Comparison of ENCODE assay signal across 8 cellular contexts in genomic region chr17:60525624-60526514, GRCh38. TPM values are rescaled to one million over a fixed set of nuclear protein-coding genes. Genes with fewer than 3 reads are reported as not detected.
A peak's percentile ranks its signal among the peaks of the same experiment; 100 is the strongest.
DNase-seq lines count a peak whose midpoint lies in the region; ATAC-seq, FAIRE-seq and TF ChIP-seq lines count a peak whose summit lies in the region.

A gene with protein sequence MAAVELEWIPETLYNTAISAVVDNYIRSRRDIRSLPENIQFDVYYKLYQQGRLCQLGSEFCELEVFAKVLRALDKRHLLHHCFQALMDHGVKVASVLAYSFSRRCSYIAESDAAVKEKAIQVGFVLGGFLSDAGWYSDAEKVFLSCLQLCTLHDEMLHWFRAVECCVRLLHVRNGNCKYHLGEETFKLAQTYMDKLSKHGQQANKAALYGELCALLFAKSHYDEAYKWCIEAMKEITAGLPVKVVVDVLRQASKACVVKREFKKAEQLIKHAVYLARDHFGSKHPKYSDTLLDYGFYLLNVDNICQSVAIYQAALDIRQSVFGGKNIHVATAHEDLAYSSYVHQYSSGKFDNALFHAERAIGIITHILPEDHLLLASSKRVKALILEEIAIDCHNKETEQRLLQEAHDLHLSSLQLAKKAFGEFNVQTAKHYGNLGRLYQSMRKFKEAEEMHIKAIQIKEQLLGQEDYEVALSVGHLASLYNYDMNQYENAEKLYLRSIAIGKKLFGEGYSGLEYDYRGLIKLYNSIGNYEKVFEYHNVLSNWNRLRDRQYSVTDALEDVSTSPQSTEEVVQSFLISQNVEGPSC (minus strand): TSS chr17:60526242. CDS start chr17:60525931, 311 bp downstream.

- H3K27ac ChIP-seq in HepG2 (ENCODE audit: extremely low read length, insufficient read depth, low read length), result peak within 1 kb of the TSS; percentile 96

- peak; percentile 90 for DNase-seq in BE2C
- peak; percentile 38 for DNase-seq in GM19240 (ENCODE audit: insufficient read length, low spot score)
- peak; percentile 59 to 94 for DNase-seq in NCI-H526 (lab: John Stamatoyannopoulos, UW)
- DNase-seq in activated CD4-positive, alpha-beta T cell treated with anti-CD3 and anti-CD28 coated beads, Interleukin-2, amount 50 U/mL, for 4 hours, result peak; percentile 60 to 61
- peak; percentile 83 for DNase-seq in HepG2 (ENCODE audit: low spot score)
- DNase-seq in stimulated activated CD4-positive, alpha-beta T cell treated with anti-CD3 and anti-CD28 coated beads, Interleukin-4, amount 100 ng/mL, for 1 hour, result peak; percentile 72

- peaks cover 36% of the 10 kb centered on the region for H4K20me1 ChIP-seq in HepG2 (ENCODE audit: insufficient read depth, low read length)

- in situ Hi-C loops in HepG2 (cut with HindIII; ENCODE audit: extremely low pct_ligation_motif_present, low pct_unique_long_range_greater_than_20kb), result no loop called here

- WGBS in HepG2 (ENCODE audit: low lambda C conversion rate), result under 1% methylated on average over 54 of the region's 72 CpGs

- no peaks in the 10 kb centered on the region for H3K9me3 Mint-ChIP-seq in dendritic cell treated with granulocyte-macrophage colony-stimulating factor and Interleukin-4, amounts not matched to agents 40 ng/mL and 50 ng/mL, for 4 days

- ATAC-seq in HG03457 (IDR thresholded peaks at IDR 0.05; ENCODE audit: unreplicated experiment) (peak; percentile 77), HepG2 (peak; percentile 96)

- H3K4me1 ChIP-seq in BE2C (no peaks in the 10 kb centered on the region), HepG2 (ENCODE audit: insufficient read depth, low read length) (peaks cover 38% of the 10 kb centered on the region)

- H3K27me3 ChIP-seq in BE2C, result no peaks in the 10 kb centered on the region
- H3K27me3 ChIP-seq in HepG2 (ENCODE audit: control insufficient read depth in 1 of 2, insufficient read depth in 2 of 2, low read length in 2 of 2), result peaks cover 0 to 4% of the 10 kb centered on the region in 2 experiments; a peak in 1 of 5 replicates

- TF ChIP-seq RAD21 in HepG2 (CRISPR knock-in tag; IDR thresholded peaks at IDR 0.05), result peak; percentile 51

- peak within 1 kb of the TSS; percentile 99 for H3K4me3 ChIP-seq in BE2C (ENCODE audit: low read depth, low read length)
- H3K4me3 ChIP-seq in HepG2 (replicated peaks in 1 of 3; ENCODE audit: insufficient read depth in 1 of 3, low read depth in 2 of 3, low read length in 3 of 3), result peak within 1 kb of the TSS; percentile 93 to 98 (median 95)

- peak within 1 kb of the TSS; percentile 95 for H3K9ac ChIP-seq in HepG2 (ENCODE audit: insufficient read depth, low read depth, low read length)

- peak within 1 kb of the TSS; percentile 20 for H2AFZ ChIP-seq in HepG2 (ENCODE audit: low read length)

- FAIRE-seq in HepG2 (lab: Jason Lieb, UNC), result peak; percentile 37

- H3K9me3 ChIP-seq in BE2C (no peaks in the 10 kb centered on the region), HepG2 (ENCODE audit: low read length) (no peaks in the 10 kb centered on the region)

- POLR2A ChIA-PET in HepG2 (lab: Yijun Ruan, JAX), result interaction anchor here (0.6 to 2.9 kb wide), 21 partner anchors 10 to 907 kb away, joined by 3 to 38 read pairs (median 4); partner anchors contain the start of genes BCAS3, CLTC, PPM1D and USP32

- CTCF ChIA-PET in HepG2 (lab: Yijun Ruan, JAX; ENCODE audit: low intra/inter-chr PET ratio, low total read pairs), result no interaction called here

- TSS peak; percentile 57 for BruUV-seq in HepG2 (replicated peaks; lab: Mats Ljungman, UMichigan)

- TF ChIP-seq CTCF in BE2C (IDR thresholded peaks at IDR 0.05; ENCODE audit: low read depth, low read length) (no peak), HepG2 (CRISPR knock-in tag; IDR thresholded peaks at IDR 0.05) (peak; percentile 19; the same call in 1 of the 2 replicates)

- TF ChIP-seq EP300 in HepG2 (IDR thresholded peaks at IDR 0.05; ENCODE audit: low read depth in 2 of 2, low read length in 2 of 2) (peak in 1 of 2 experiments; percentile 28; a peak in 2 of 4 replicates), HepG2 (CRISPR knock-in tag; IDR thresholded peaks at IDR 0.05; ENCODE audit: borderline replicate concordance) (peak; percentile 72; the same call in 1 of the 2 replicates)

- H3K27ac Mint-ChIP-seq in dendritic cell treated with granulocyte-macrophage colony-stimulating factor and Interleukin-4, amounts not matched to agents 40 ng/mL and 50 ng/mL, for 4 days, result peak within 1 kb of the TSS; percentile 98

- peaks cover 31% of the 10 kb centered on the region for H3K36me3 Mint-ChIP-seq in dendritic cell treated with granulocyte-macrophage colony-stimulating factor and Interleukin-4, amounts not matched to agents 40 ng/mL and 50 ng/mL, for 4 days (ENCODE audit: low read depth)

- peaks cover 17% of the 10 kb centered on the region for H3K4me1 Mint-ChIP-seq in dendritic cell treated with granulocyte-macrophage colony-stimulating factor and Interleukin-4, amounts not matched to agents 40 ng/mL and 50 ng/mL, for 4 days (ENCODE audit: low read depth)

- H3K4me3 Mint-ChIP-seq in dendritic cell treated with granulocyte-macrophage colony-stimulating factor and Interleukin-4, amounts not matched to agents 40 ng/mL and 50 ng/mL, for 4 days, result peak within 1 kb of the TSS; percentile 99

- peaks cover under 1% of the 10 kb centered on the region for H3K27me3 Mint-ChIP-seq in dendritic cell treated with granulocyte-macrophage colony-stimulating factor and Interleukin-4, amounts not matched to agents 40 ng/mL and 50 ng/mL, for 4 days

- peaks cover 60% of the 10 kb centered on the region for H3K79me2 ChIP-seq in HepG2 (ENCODE audit: insufficient read depth, low read length)

- peak; percentile 91 to 94 for TF ChIP-seq POLR2A in HepG2 (IDR thresholded peaks at IDR 0.05; ENCODE audit: insufficient read depth in 1 of 2, low read depth in 2 of 2, low read length in 2 of 2)

- intact Hi-C loops in dendritic cell treated with granulocyte-macrophage colony-stimulating factor and Interleukin-4, amounts not matched to agents 40 ng/mL and 50 ng/mL, for 4 days (cut with micrococcal nuclease), result loop anchor here (1.0 to 10.0 kb wide), 3 partner anchors 49 to 116 kb away; no protein-coding TSS in a partner anchor
- intact Hi-C loops in HepG2 (cut with micrococcal nuclease; ENCODE audit: unreplicated experiment), result loop anchor here (1.0 to 2.0 kb wide), 2 partner anchors 35 to 383 kb away; no protein-coding TSS in a partner anchor

- H3K4me2 ChIP-seq in HepG2 (ENCODE audit: low read depth, low read length), result peak within 1 kb of the TSS; percentile 84

- H3K36me3 ChIP-seq in BE2C (peaks cover 3% of the 10 kb centered on the region; the same call in 1 of the 2 replicates), HepG2 (replicated peaks in 1 of 2; ENCODE audit: control insufficient read depth in 1 of 2, insufficient read depth in 2 of 2, low read length in 2 of 2) (peaks cover 0 to 7% of the 10 kb centered on the region in 2 experiments; a peak in 2 of 5 replicates)

TF ChIP-seq in HepG2, 621 proteins besides CTCF, POLR2A, EP300 and RAD21 (continues in another document):
- TF ChIP-seq DZIP1 (CRISPR knock-in tag; IDR thresholded peaks at IDR 0.05), result peak; percentile 62; the same call in 1 of the 2 replicates

RNA-seq across cellular contexts. Expression of the gene that starts here (rescaled TPM):
- polyA plus RNA-seq in BE2C (2012; ENCODE audit: insufficient read depth, insufficient read length, low read depth), result 17.1 TPM
- total RNA-seq in HepG2 (2016; rRNA removed; fragmentation: Illumina TruSeq; extraction: Trizol), result 45.8 and 68.8 TPM in 2 replicates
- total RNA-seq in HepG2 (2016; cell fraction: cytosol; rRNA removed; fragmentation: Illumina TruSeq; extraction: Trizol; ENCODE audit: low read depth), result 5.2 and 7.9 TPM in 2 replicates
- total RNA-seq in HepG2 (2016; cell fraction: insoluble cytoplasmic fraction; rRNA removed; fragmentation: Illumina TruSeq; extraction: Trizol), result 49.0 and 68.2 TPM in 2 replicates
- 9.3 and 10.9 TPM in 2 replicates for total RNA-seq in HepG2 (2016; cell fraction: membrane; rRNA removed; fragmentation: Illumina TruSeq; extraction: Trizol)
- total RNA-seq in HepG2 (2016; cell fraction: nucleus; rRNA removed; fragmentation: Illumina TruSeq; extraction: Trizol), result 23.2 and 23.8 TPM in 2 replicates
- polyA plus RNA-seq in HepG2 (2011; rRNA removed), result 15.9 and 17.5 TPM in 2 replicates
- 5.6 and 9.8 TPM in 2 replicates for polyA plus RNA-seq in HepG2 (2011; cell fraction: cytosol; rRNA removed)
- polyA plus RNA-seq in HepG2 (2011; cell fraction: nucleus; rRNA removed), result 7.9 and 10.8 TPM in 2 replicates
- polyA plus RNA-seq in HepG2 (2012), result 19.1 and 29.9 TPM in 2 replicates
- 0.89 and 1.1 TPM in 2 replicates for polyA plus RNA-seq in HepG2 (2016; cell fraction: cytosol; fragmentation: Illumina TruSeq; extraction: Trizol; ENCODE audit: low read depth)
- polyA plus RNA-seq in HepG2 (2016; cell fraction: insoluble cytoplasmic fraction; fragmentation: Illumina TruSeq; extraction: Trizol; ENCODE audit: low read depth), result 30.1 and 36.8 TPM in 2 replicates
- 2.9 and 3.3 TPM in 2 replicates for polyA plus RNA-seq in HepG2 (2016; cell fraction: membrane; fragmentation: Illumina TruSeq; extraction: Trizol; ENCODE audit: low read depth)
- 22.3 and 23.3 TPM in 2 replicates for polyA plus RNA-seq in HepG2 (2016; cell fraction: nucleus; fragmentation: Illumina TruSeq; extraction: Trizol; ENCODE audit: insufficient read depth, low read depth)
- 18.9 and 33.5 TPM in 2 replicates for polyA minus RNA-seq in HepG2 (2011; rRNA and poly(A)+ RNA removed; ENCODE audit: low replicate concordance)
- polyA minus RNA-seq in HepG2 (2011; cell fraction: cytosol; rRNA and poly(A)+ RNA removed), result 26.9 and 27.8 TPM in 2 replicates
- 31.4 and 41.6 TPM in 2 replicates for polyA minus RNA-seq in HepG2 (2011; cell fraction: nucleus; rRNA and poly(A)+ RNA removed)

Comparison
In these comparisons a context has a peak if more than half of its experiments do, and no peak if none do; other contexts are left out.
1. Peak in every context shown above with its lines: DNase-seq, ATAC-seq, H3K4me3 ChIP-seq and H3K27ac ChIP-seq.
2. DNase-seq: peak in every context shown above with its lines; median percentile 90 in BE2C; 83 in HepG2; 76 in NCI-H526; 72 in stimulated activated CD4-positive, alpha-beta T cell treated with anti-CD3 and anti-CD28 coated beads, Interleukin-4, amount 100 ng/mL, for 1 hour; 60 in activated CD4-positive, alpha-beta T cell treated with anti-CD3 and anti-CD28 coated beads, Interleukin-2, amount 50 U/mL, for 4 hours; 38 in GM19240.